In the genomic region with DNA sequence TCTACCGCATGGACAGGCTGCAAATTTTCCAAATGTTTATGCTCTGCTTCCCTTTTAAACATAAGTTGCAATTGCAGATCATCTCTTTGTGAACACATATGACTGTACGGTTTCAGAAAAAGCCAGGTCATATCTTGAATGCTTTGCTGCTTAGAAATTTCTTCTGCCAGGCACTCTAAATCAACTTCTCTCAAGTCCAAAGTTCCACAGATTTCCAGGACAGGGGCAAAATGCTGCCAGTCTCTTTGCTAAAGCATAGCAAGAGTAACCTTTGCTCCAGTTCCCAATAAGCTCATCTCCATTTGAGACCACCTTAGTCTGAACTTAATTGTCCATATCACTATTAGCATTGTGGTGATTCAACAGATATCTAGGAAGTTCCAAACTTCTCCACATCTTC, we compare ENCODE assay signal across 2 cellular contexts.
TF ChIP-seq lines count a peak whose summit lies in the region.

No MANE protein-coding gene starts in this region.

TF ChIP-seq in liver, 16 proteins besides CTCF, POLR2A, EP300 and RAD21 (continued from another document):
- TF ChIP-seq FOXA2 (IDR thresholded peaks at IDR 0.05) (no peak), HNF4A (conservative IDR thresholded peaks at IDR 0.05) (peak; percentile 49 to 53)

TF ChIP-seq in HepG2, 621 proteins besides CTCF, POLR2A, EP300 and RAD21 (continued from another document):
- no peak for TF ChIP-seq SOX5 (CRISPR knock-in tag; IDR thresholded peaks at IDR 0.05; ENCODE audit: borderline replicate concordance)
- TF ChIP-seq TBX2 (CRISPR knock-in tag; IDR thresholded peaks at IDR 0.05; ENCODE audit: borderline replicate concordance), result no peak
- TF ChIP-seq ZNF20 (CRISPR knock-in tag; IDR thresholded peaks at IDR 0.05), result no peak
- TF ChIP-seq, protein P1, sequence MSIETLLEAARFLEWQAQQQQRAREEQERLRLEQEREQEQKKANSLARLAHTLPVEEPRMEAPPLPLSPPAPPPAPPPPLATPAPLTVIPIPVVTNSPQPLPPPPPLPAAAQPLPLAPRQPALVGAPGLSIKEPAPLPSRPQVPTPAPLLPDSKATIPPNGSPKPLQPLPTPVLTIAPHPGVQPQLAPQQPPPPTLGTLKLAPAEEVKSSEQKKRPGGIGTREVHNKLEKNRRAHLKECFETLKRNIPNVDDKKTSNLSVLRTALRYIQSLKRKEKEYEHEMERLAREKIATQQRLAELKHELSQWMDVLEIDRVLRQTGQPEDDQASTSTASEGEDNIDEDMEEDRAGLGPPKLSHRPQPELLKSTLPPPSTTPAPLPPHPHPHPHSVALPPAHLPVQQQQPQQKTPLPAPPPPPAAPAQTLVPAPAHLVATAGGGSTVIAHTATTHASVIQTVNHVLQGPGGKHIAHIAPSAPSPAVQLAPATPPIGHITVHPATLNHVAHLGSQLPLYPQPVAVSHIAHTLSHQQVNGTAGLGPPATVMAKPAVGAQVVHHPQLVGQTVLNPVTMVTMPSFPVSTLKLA (IDR thresholded peaks at IDR 0.05), result no peak
- TF ChIP-seq CBX1 (IDR thresholded peaks at IDR 0.05; ENCODE audit: low read depth), result no peak
